ENCODE assay signal across 8 cellular contexts in genomic region chr1:119286587-119287181, GRCh38.
A peak's percentile ranks its signal among the peaks of the same experiment; 100 is the strongest.
DNase-seq lines count a peak whose midpoint lies in the region; ATAC-seq and TF ChIP-seq lines count a peak whose summit lies in the region.

No MANE protein-coding gene starts in this region.

- H3K9me3 ChIP-seq in heart right ventricle (no peaks in the 10 kb centered on the region), thyroid gland (no peaks in the 10 kb centered on the region)

- 43 to 45% methylated on average over 8 of the region's 8 CpGs for WGBS in heart right ventricle, 2 donors
- WGBS in thyroid gland, 2 donors, result 41 to 47% methylated on average over 8 of the region's 8 CpGs

- H3K36me3 ChIP-seq in heart right ventricle, result no peaks in the 10 kb centered on the region
- H3K36me3 ChIP-seq in thyroid gland, result no peaks in the 10 kb centered on the region

- H3K36me3 Mint-ChIP-seq in activated CD8-positive, alpha-beta T cell treated with anti-CD3 and anti-CD28 coated beads, Interleukin-2, amount 10 ng/mL, durations not matched to agents 7 days and 5 days (ENCODE audit: low read depth), result no peaks in the 10 kb centered on the region

- no peak overlapping the region for H3K27ac Mint-ChIP-seq in activated CD8-positive, alpha-beta T cell treated with anti-CD3 and anti-CD28 coated beads, Interleukin-2, amount 10 ng/mL, durations not matched to agents 7 days and 5 days

- POLR2A ChIA-PET in activated CD8-positive, alpha-beta T cell treated with anti-CD3 and anti-CD28 coated beads, Interleukin-2, amount 10 ng/mL, durations not matched to agents 7 days and 5 days (lab: Charles Lee), result no interaction called here

- TF ChIP-seq CTCF in heart right ventricle (IDR thresholded peaks at IDR 0.05) (peak in 7 of 9 donors; percentile 22 to 50 (median 37)), thyroid gland (IDR thresholded peaks at IDR 0.05) (peak; percentile 33 to 77 (median 54))

- intact Hi-C loops in heart right ventricle (cut with DNase I) (loop anchor here in 5 of 10 donors (5.0 to 10.0 kb wide), 2 partner anchors 78 to 81 kb away; partner anchors contain the start of gene HAO2 (in 5 of the 5)), left ventricle myocardium superior (cut with micrococcal nuclease) (no loop called here), thyroid gland (cut with DNase I) (loop anchor here (5.0 kb wide), 1 partner anchor 81 kb away; the partner anchor contains the start of gene HAO2)

- H3K4me3 ChIP-seq in heart right ventricle (no peak overlapping the region), thyroid gland (replicated peaks in 1 of 3) (no peak overlapping the region)

- H3K27me3 ChIP-seq in heart right ventricle, result no peaks in the 10 kb centered on the region
- no peaks in the 10 kb centered on the region for H3K27me3 ChIP-seq in thyroid gland

- DNase-seq in heart right ventricle, result no peak
- DNase-seq in left ventricle myocardium superior, result no peak
- DNase-seq in HCEC 1CT, result peak; percentile 35
- DNase-seq in NCI-H1105 treated with DMSO at 0.1 percent for 48 hours (lab: John Stamatoyannopoulos, UW), result peak; percentile 60
- DNase-seq in activated CD8-positive, alpha-beta T cell treated with anti-CD3 and anti-CD28 coated beads, Interleukin-2, amount 10 ng/mL, durations not matched to agents 7 days and 5 days, result peak; percentile 48
- peak; percentile 80 for DNase-seq in iPS-NIHi7 (ENCODE audit: extremely low spot score)
- peak; percentile 28 to 29 for DNase-seq in thyroid gland
- DNase-seq in hepatic stellate cell (ENCODE audit: low spot score), result no peak

- CTCF ChIA-PET in activated CD8-positive, alpha-beta T cell treated with anti-CD3 and anti-CD28 coated beads, Interleukin-2, amount 10 ng/mL, durations not matched to agents 7 days and 5 days (lab: Charles Lee), result interaction anchor here (0.7 to 4.2 kb wide), 4 partner anchors 11 to 83 kb away, joined by 3 to 18 read pairs (median 4); no protein-coding TSS in a partner anchor

- TF ChIP-seq POLR2A in thyroid gland (IDR thresholded peaks at IDR 0.05), result no peak

- peaks cover 29% of the 10 kb centered on the region for H3K27me3 Mint-ChIP-seq in activated CD8-positive, alpha-beta T cell treated with anti-CD3 and anti-CD28 coated beads, Interleukin-2, amount 10 ng/mL, durations not matched to agents 7 days and 5 days (ENCODE audit: low read depth)

- ATAC-seq in heart right ventricle (peak in 2 of 8 donors; percentile 38 to 39), left ventricle myocardium superior (no peak)
- peak; percentile 58 for ATAC-seq in activated CD8-positive, alpha-beta T cell treated with anti-CD3 and anti-CD28 coated beads, Interleukin-2, amount 10 ng/mL, durations not matched to agents 7 days and 5 days

- no peak overlapping the region for H3K4me3 Mint-ChIP-seq in activated CD8-positive, alpha-beta T cell treated with anti-CD3 and anti-CD28 coated beads, Interleukin-2, amount 10 ng/mL, durations not matched to agents 7 days and 5 days

- H3K4me1 ChIP-seq in heart right ventricle (no peaks in the 10 kb centered on the region), thyroid gland (no peaks in the 10 kb centered on the region)

- no peak overlapping the region for H3K27ac ChIP-seq in heart right ventricle
- H3K27ac ChIP-seq in thyroid gland, result no peak overlapping the region

- H3K9me3 Mint-ChIP-seq in activated CD8-positive, alpha-beta T cell treated with anti-CD3 and anti-CD28 coated beads, Interleukin-2, amount 10 ng/mL, durations not matched to agents 7 days and 5 days (ENCODE audit: insufficient read depth), result no peaks in the 10 kb centered on the region

- H3K4me1 Mint-ChIP-seq in activated CD8-positive, alpha-beta T cell treated with anti-CD3 and anti-CD28 coated beads, Interleukin-2, amount 10 ng/mL, durations not matched to agents 7 days and 5 days (ENCODE audit: low read depth), result no peaks in the 10 kb centered on the region

Comparison
In these comparisons a context has a peak if more than half of its experiments do, and no peak if none do; other contexts are left out.
1. DNase-seq: peak in HCEC 1CT (single experiment), NCI-H1105 treated with DMSO at 0.1 percent for 48 hours (single experiment), activated CD8-positive, alpha-beta T cell treated with anti-CD3 and anti-CD28 coated beads, Interleukin-2, amount 10 ng/mL, durations not matched to agents 7 days and 5 days (single experiment), iPS-NIHi7 (single experiment) and thyroid gland (2 of 2); none in heart right ventricle (0 of 2), left ventricle myocardium superior (single experiment) and hepatic stellate cell (single experiment).